In the genomic region with DNA sequence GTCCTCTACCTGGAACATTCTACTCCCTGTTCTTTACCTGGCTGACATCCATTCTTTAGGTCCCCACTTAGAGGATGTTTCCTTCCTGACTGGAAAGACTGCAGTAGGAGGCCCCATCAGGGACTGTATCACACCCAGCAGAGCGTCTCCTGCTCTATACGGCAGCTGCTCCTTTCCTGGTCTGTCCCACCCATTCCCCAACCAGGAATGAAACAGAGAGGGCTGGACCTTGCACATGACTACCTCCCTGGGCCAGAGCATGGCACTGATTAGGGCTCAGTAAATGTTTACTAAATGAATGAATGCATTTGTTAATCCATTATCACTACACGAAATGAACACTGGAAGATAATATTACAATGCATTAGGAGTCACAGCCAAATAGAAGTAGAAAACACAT, we compare ENCODE assay signal across 25 cellular contexts.
DNase-seq lines count a peak whose midpoint lies in the region; ATAC-seq, FAIRE-seq and TF ChIP-seq lines count a peak whose summit lies in the region.
"Had no signal": no experiment of that assay in that cellular context is flagged by ENCODE, and none has a peak within 500 bp of the region (broad histone marks: within the 10 kb centered on the region; RNA-seq: fewer than 3 reads in every experiment).

No MANE protein-coding gene starts in this region.

- dilution Hi-C loops in endothelial cell of umbilical vein (cut with MboI; ENCODE audit: extremely low pct_ligation_motif_present, low sequenced_read_pairs): no loop called here

- TF ChIP-seq CTCF in right atrium auricular region (IDR thresholded peaks at IDR 0.05): no peak
- no peak for TF ChIP-seq CTCF in endothelial cell of umbilical vein (IDR thresholded peaks at IDR 0.05; ENCODE audit: extremely low read depth in 1 of 2, insufficient read depth in 1 of 2, low read depth in 1 of 2, low read length in 2 of 2)
- TF ChIP-seq CTCF in mucosa of descending colon (IDR thresholded peaks at IDR 0.05): no peak
- no peak for TF ChIP-seq CTCF in breast epithelium (IDR thresholded peaks at IDR 0.05)

- FAIRE-seq in endothelial cell of umbilical vein (lab: Jason Lieb, UNC): no peak
- FAIRE-seq: D721Med, GM19239 had no signal

- TF ChIP-seq POLR2A in endothelial cell of umbilical vein (IDR thresholded peaks at IDR 0.05; ENCODE audit: low read depth, low read length) (no peak), breast epithelium (IDR thresholded peaks at IDR 0.05) (no peak)

- intact Hi-C loops in left ventricle myocardium superior (cut with micrococcal nuclease) (no loop called here), endothelial cell of umbilical vein (cut with micrococcal nuclease) (loop anchor here (1.0 to 2.0 kb wide), 2 partner anchors 12 to 17 kb away; no protein-coding TSS in a partner anchor), mucosa of descending colon (cut with DNase I, micrococcal nuclease) (no loop called here), breast epithelium (cut with DNase I; ENCODE audit: low total_unique reads) (no loop called here)

- H3K4me2 ChIP-seq in endothelial cell of umbilical vein (ENCODE audit: insufficient read depth, low read length): no peak overlapping the region
- H3K4me2 ChIP-seq: BLaER1, KMS-11 had no signal

- POLR2A ChIA-PET in endothelial cell of umbilical vein (lab: Charles Lee): no interaction called here

- H2AFZ ChIP-seq in endothelial cell of umbilical vein (ENCODE audit: low read depth, low read length): peak overlapping the region; percentile 46

- no TSS peak for BruUV-seq in endothelial cell of umbilical vein (replicated peaks; lab: Mats Ljungman, UMichigan)

- DNase-seq in left ventricle myocardium superior (no peak), right atrium auricular region (ENCODE audit: low spot score) (no peak), endothelial cell of umbilical vein (ENCODE audit: low read depth, low spot score) (no peak), mucosa of descending colon (no peak), KG1 (lab: John Stamatoyannopoulos, UW) (no peak), breast epithelium (ENCODE audit: low spot score in 2 of 2) (no peak), AG08395 (ENCODE audit: low spot score) (no peak)
- DNase-seq: CD4-positive, alpha-beta T cell; GOT3; MM.1S; NCI-H1092; NCI-H1417 treated with DMSO at 0.1 percent for 48 hours; NCI-H1694 treated with DMSO at 0.1 percent for 48 hours; NCI-H2081 treated with DMSO at 0.1 percent for 48 hours; NCI-H446; NCI-H524 treated with DMSO at 0.1 percent for 48 hours; NCI-H82; NK-92 treated with Interleukin-12 subunit alpha and Interleukin-12 subunit beta, amount 100 ng/mL, for 24 hours; SJCRH30 had no signal

- H3K27me3 ChIP-seq in right atrium auricular region (no peaks in the 10 kb centered on the region), endothelial cell of umbilical vein (ENCODE audit: control insufficient read depth in 2 of 2, insufficient read depth in 2 of 2, low read length in 2 of 2) (no peaks in the 10 kb centered on the region), breast epithelium (no peaks in the 10 kb centered on the region)
- H3K27me3 ChIP-seq: BLaER1, SJCRH30 had no signal

- CTCF ChIA-PET in endothelial cell of umbilical vein (lab: Charles Lee): interaction anchor here (0.6 to 1.0 kb wide), 5 partner anchors 9 to 22 kb away, joined by 3 to 10 read pairs (median 4); no protein-coding TSS in a partner anchor

- H3K4me1 ChIP-seq in right atrium auricular region: no peaks in the 10 kb centered on the region
- H3K4me1 ChIP-seq in endothelial cell of umbilical vein (ENCODE audit: control insufficient read depth, extremely low read depth, insufficient read depth, low read length): peaks cover 17% of the 10 kb centered on the region
- H3K4me1 ChIP-seq in mucosa of descending colon (ENCODE audit: low read depth): no peaks in the 10 kb centered on the region
- H3K4me1 ChIP-seq in breast epithelium: peaks cover 0 to 3% of the 10 kb centered on the region in 2 donors
- H3K4me1 ChIP-seq: BLaER1, SJCRH30 had no signal

- no peaks in the 10 kb centered on the region for H3K79me2 ChIP-seq in endothelial cell of umbilical vein (ENCODE audit: control insufficient read depth, insufficient read depth, low read length)

- H3K36me3 ChIP-seq in right atrium auricular region: peaks cover 11% of the 10 kb centered on the region
- no peaks in the 10 kb centered on the region for H3K36me3 ChIP-seq in endothelial cell of umbilical vein (ENCODE audit: control insufficient read depth in 2 of 2, extremely low read depth in 1 of 2, insufficient read depth in 2 of 2, low read length in 2 of 2)
- no peaks in the 10 kb centered on the region for H3K36me3 ChIP-seq in mucosa of descending colon (ENCODE audit: low read depth)
- no peaks in the 10 kb centered on the region for H3K36me3 ChIP-seq in breast epithelium
- H3K36me3 ChIP-seq: SJCRH30 had no signal

- H3K9me1 ChIP-seq in endothelial cell of umbilical vein (replicated peaks; ENCODE audit: control insufficient read depth, extremely low read depth, insufficient read depth, low read length): no peaks in the 10 kb centered on the region

- H3K4me3 ChIP-seq in right atrium auricular region (no peak overlapping the region), endothelial cell of umbilical vein (replicated peaks in 1 of 3; ENCODE audit: insufficient read depth in 1 of 3, low read depth in 1 of 3, low read length in 3 of 3) (no peak overlapping the region), mucosa of descending colon (no peak overlapping the region), breast epithelium (no peak overlapping the region)
- H3K4me3 ChIP-seq: BLaER1, SJCRH30 had no signal

- no peak overlapping the region for H3K9ac ChIP-seq in endothelial cell of umbilical vein (replicated peaks; ENCODE audit: extremely low read depth, insufficient read depth, low read length)
- H3K9ac ChIP-seq: BLaER1, KMS-11 had no signal

- H3K9me3 ChIP-seq in right atrium auricular region: no peaks in the 10 kb centered on the region
- H3K9me3 ChIP-seq in endothelial cell of umbilical vein (replicated peaks; ENCODE audit: control insufficient read depth, insufficient read depth, low read length): no peaks in the 10 kb centered on the region
- H3K9me3 ChIP-seq in mucosa of descending colon: no peaks in the 10 kb centered on the region
- no peaks in the 10 kb centered on the region for H3K9me3 ChIP-seq in breast epithelium
- H3K9me3 ChIP-seq: BLaER1, SJCRH30 had no signal

- H4K20me1 ChIP-seq in endothelial cell of umbilical vein (replicated peaks; ENCODE audit: control insufficient read depth, extremely low read depth, insufficient read depth, low read length): no peaks in the 10 kb centered on the region

- H3K27ac ChIP-seq in right atrium auricular region (no peak overlapping the region), endothelial cell of umbilical vein (ENCODE audit: insufficient read depth, low read depth, low read length) (no peak overlapping the region), breast epithelium (no peak overlapping the region)
- H3K27ac ChIP-seq: BLaER1, KMS-11, SJCRH30 had no signal

- ATAC-seq in left ventricle myocardium superior: peak; percentile 26
- ATAC-seq in mucosa of descending colon: peak; percentile 60
- ATAC-seq in HG03457 (IDR thresholded peaks at IDR 0.05; ENCODE audit: unreplicated experiment): no peak
- ATAC-seq: Right ventricle myocardium inferior had no signal

TF ChIP-seq in endothelial cell of umbilical vein, 7 proteins besides CTCF, POLR2A, EP300 and RAD21:
- TF ChIP-seq GATA2 (IDR thresholded peaks at IDR 0.05; ENCODE audit: insufficient read depth, insufficient read length, low read depth, low read length) (no peak), EZH2 (IDR thresholded peaks at IDR 0.05; ENCODE audit: borderline replicate concordance, low read depth, low read length, severe bottlenecking) (no peak), JUN (IDR thresholded peaks at IDR 0.05; ENCODE audit: borderline replicate concordance, insufficient read depth, insufficient read length, low read depth) (no peak), POLR2AphosphoS5 (IDR thresholded peaks at IDR 0.05; ENCODE audit: insufficient read depth, low read depth, low read length) (no peak), FOS (IDR thresholded peaks at IDR 0.05; ENCODE audit: borderline replicate concordance, insufficient read depth, low read length) (no peak)
